Comparison of ENCODE assay signal across 8 cellular contexts in genomic region chr12:90909069-90909676, GRCh38. TPM values are rescaled to one million over a fixed set of nuclear protein-coding genes. Genes with fewer than 3 reads are reported as not detected.
DNase-seq lines count a peak whose midpoint lies in the region; ATAC-seq, FAIRE-seq and TF ChIP-seq lines count a peak whose summit lies in the region.

No MANE protein-coding gene starts in this region.

- POLR2A ChIA-PET in activated CD4-positive, alpha-beta memory T cell treated with anti-CD3 and anti-CD28 coated beads, Interleukin-2, amount 10 ng/mL, durations not matched to agents 7 days and 5 days (lab: Charles Lee), result no interaction called here

- FAIRE-seq in small intestine (lab: Jason Lieb, UNC), result no peak

- DNase-seq in DMS53 treated with DMSO at 0.1 percent for 48 hours (lab: John Stamatoyannopoulos, UW; ENCODE audit: unreplicated experiment) (peak; percentile 74), HuH-7 (ENCODE audit: low spot score) (peak; percentile 6), SK-MEL-5 (ENCODE audit: low read depth, low spot score) (peak; percentile 75), foreskin keratinocyte (peak; percentile 16 to 42), small intestine (peak; percentile 70), MV-4-11 (lab: John Stamatoyannopoulos, UW) (no peak), activated T-cell treated with anti-CD3 and anti-CD28 coated beads for 4 hours (no peak)
- DNase-seq in activated CD4-positive, alpha-beta memory T cell treated with anti-CD3 and anti-CD28 coated beads, Interleukin-2, amount 10 ng/mL, durations not matched to agents 7 days and 5 days, result no peak

- H3K27me3 ChIP-seq in foreskin keratinocyte (no peaks in the 10 kb centered on the region), small intestine (ENCODE audit: control insufficient read depth in 2 of 2, insufficient read depth in 2 of 2, low read length in 2 of 2) (no peaks in the 10 kb centered on the region)

- no peaks in the 10 kb centered on the region for H3K9me3 Mint-ChIP-seq in activated CD4-positive, alpha-beta memory T cell treated with anti-CD3 and anti-CD28 coated beads, Interleukin-2, amount 10 ng/mL, durations not matched to agents 7 days and 5 days

- peak; percentile 85 for TF ChIP-seq CTCF in foreskin keratinocyte (conservative IDR thresholded peaks at IDR 0.05)

- H3K27ac ChIP-seq in foreskin keratinocyte, result no peak overlapping the region
- H3K27ac ChIP-seq in small intestine (ENCODE audit: low read depth in 1 of 2, low read length in 1 of 2), result peak overlapping the region in 1 of 2 donors; percentile 32

- no peaks in the 10 kb centered on the region for H3K4me1 Mint-ChIP-seq in activated CD4-positive, alpha-beta memory T cell treated with anti-CD3 and anti-CD28 coated beads, Interleukin-2, amount 10 ng/mL, durations not matched to agents 7 days and 5 days

- no peak overlapping the region for H3K4me3 Mint-ChIP-seq in activated CD4-positive, alpha-beta memory T cell treated with anti-CD3 and anti-CD28 coated beads, Interleukin-2, amount 10 ng/mL, durations not matched to agents 7 days and 5 days

- in situ Hi-C loops in SK-MEL-5 (cut with HindIII; ENCODE audit: low pct_unique_long_range_greater_than_20kb, low sequenced_read_pairs), result no loop called here

- no peaks in the 10 kb centered on the region for H3K36me3 ChIP-seq in small intestine (ENCODE audit: control insufficient read depth in 2 of 2, insufficient read depth in 2 of 2, low read length in 2 of 2)

- peak; percentile 44 for ATAC-seq in foreskin keratinocyte

- CTCF ChIA-PET in activated CD4-positive, alpha-beta memory T cell treated with anti-CD3 and anti-CD28 coated beads, Interleukin-2, amount 10 ng/mL, durations not matched to agents 7 days and 5 days (lab: Charles Lee), result interaction anchor here (0.9 kb wide), 1 partner anchor 9 kb away, joined by 3 read pairs; no protein-coding TSS in a partner anchor

- H3K4me3 ChIP-seq in small intestine (ENCODE audit: low read depth in 1 of 2, low read length in 2 of 2), result no peak overlapping the region

- no peaks in the 10 kb centered on the region for H3K36me3 Mint-ChIP-seq in activated CD4-positive, alpha-beta memory T cell treated with anti-CD3 and anti-CD28 coated beads, Interleukin-2, amount 10 ng/mL, durations not matched to agents 7 days and 5 days (ENCODE audit: low read depth)

- WGBS in small intestine, 3 donors, result 15 to 41% (median 28%) methylated on average over 7 of the region's 7 CpGs

- H3K4me1 ChIP-seq in foreskin keratinocyte (peaks cover 29% of the 10 kb centered on the region), small intestine (ENCODE audit: control insufficient read depth in 2 of 2, insufficient read depth in 1 of 2, low read depth in 1 of 2, low read length in 1 of 2) (no peaks in the 10 kb centered on the region)

- no peaks in the 10 kb centered on the region for H3K27me3 Mint-ChIP-seq in activated CD4-positive, alpha-beta memory T cell treated with anti-CD3 and anti-CD28 coated beads, Interleukin-2, amount 10 ng/mL, durations not matched to agents 7 days and 5 days

- H3K27ac Mint-ChIP-seq in activated CD4-positive, alpha-beta memory T cell treated with anti-CD3 and anti-CD28 coated beads, Interleukin-2, amount 10 ng/mL, durations not matched to agents 7 days and 5 days, result no peak overlapping the region

- H3K9me3 ChIP-seq in small intestine (ENCODE audit: control insufficient read depth, low read depth), result no peaks in the 10 kb centered on the region

RNA-seq across cellular contexts. Expression of gene CCER1, which starts 45.8 kb away (rescaled TPM):
- total RNA-seq in SK-MEL-5 (2014; rRNA removed; shearing (Covaris generic)), result not detected in 2 replicates
- polyA plus RNA-seq in SK-MEL-5 (2015; cell fraction: cytosol; rRNA removed), result not detected in 2 replicates
- polyA plus RNA-seq in SK-MEL-5 (2015; cell fraction: nucleus; rRNA removed), result not detected in 2 replicates
- total RNA-seq in foreskin keratinocyte, result not detected in 2 replicates
- polyA plus RNA-seq in foreskin keratinocyte (not detected in 2 replicates), small intestine (not detected)
- total RNA-seq in activated CD4-positive, alpha-beta memory T cell treated with anti-CD3 and anti-CD28 coated beads, Interleukin-2, amount 10 ng/mL, durations not matched to agents 7 days and 5 days, result not detected

Comparison
In these comparisons a context has a peak if more than half of its experiments do, and no peak if none do; other contexts are left out.
1. DNase-seq: peak in DMS53 treated with DMSO at 0.1 percent for 48 hours (single experiment), HuH-7 (single experiment), SK-MEL-5 (single experiment), foreskin keratinocyte (2 of 2) and small intestine (single experiment); none in MV-4-11 (single experiment), activated CD4-positive, alpha-beta memory T cell treated with anti-CD3 and anti-CD28 coated beads, Interleukin-2, amount 10 ng/mL, durations not matched to agents 7 days and 5 days (single experiment) and activated T-cell treated with anti-CD3 and anti-CD28 coated beads for 4 hours (single experiment).